ENCODE assay signal across 8 cellular contexts in genomic region chr12:53190108-53190729, GRCh38. TPM values are rescaled to one million over a fixed set of nuclear protein-coding genes. Genes with fewer than 3 reads are reported as not detected.
A peak's percentile ranks its signal among the peaks of the same experiment; 100 is the strongest.
DNase-seq lines count a peak whose midpoint lies in the region; ATAC-seq and TF ChIP-seq lines count a peak whose summit lies in the region.

No MANE protein-coding gene starts in this region.

- TF ChIP-seq CTCF in astrocyte of the spinal cord (IDR thresholded peaks at IDR 0.05; ENCODE audit: low read depth, low read length): peak; percentile 97

- in situ Hi-C loops in astrocyte of the spinal cord (cut with HindIII; ENCODE audit: low sequenced_read_pairs): no loop called here

- no peak for ATAC-seq in GM21717 (IDR thresholded peaks at IDR 0.05; ENCODE audit: unreplicated experiment)
- no peak for ATAC-seq in GM18520 (IDR thresholded peaks at IDR 0.05; ENCODE audit: unreplicated experiment)

- H3K4me3 ChIP-seq in H7 (ENCODE audit: insufficient read depth, low read depth, low read length) (no peak overlapping the region), astrocyte of the spinal cord (ENCODE audit: low read depth, low read length) (no peak overlapping the region)

- peaks cover 13% of the 10 kb centered on the region for H3K36me3 ChIP-seq in H7 (replicated peaks; ENCODE audit: control insufficient read depth, insufficient read depth, low read length)

- DNase-seq in DMS53 (lab: John Stamatoyannopoulos, UW): peak; percentile 78
- DNase-seq in H7: peak; percentile 94
- DNase-seq in SHP77 (lab: John Stamatoyannopoulos, UW): peak; percentile 45 to 69
- DNase-seq in astrocyte of the spinal cord (ENCODE audit: low read depth, low spot score): peak; percentile 67
- peak; percentile 71 for DNase-seq in iris pigment epithelial cell (ENCODE audit: low read depth)
- peak; percentile 45 to 46 for DNase-seq in stimulated activated CD4-positive, alpha-beta T cell treated with anti-CD3 and anti-CD28 coated beads, Interleukin-4, amount 100 ng/mL, for 4 hours

- peaks cover 19% of the 10 kb centered on the region for H3K27me3 ChIP-seq in H7 (ENCODE audit: control insufficient read depth, insufficient read depth, low read length)

RNA-seq across cellular contexts. Expression of gene CSAD, which starts 9.5 kb away (rescaled TPM):
- 3.0 and 3.4 TPM in 2 replicates for total RNA-seq in H7 (2014; rRNA removed; shearing (Covaris generic))

RNA-seq across cellular contexts. Expression of gene ZNF740, which starts 9.7 kb away (rescaled TPM):
- total RNA-seq in H7 (2014; rRNA removed; shearing (Covaris generic)): 8.7 and 9.1 TPM in 2 replicates

RNA-seq across cellular contexts. Expression of gene ITGB7, which starts 16.8 kb away (rescaled TPM):
- 0.30 and 0.52 TPM in 2 replicates for total RNA-seq in H7 (2014; rRNA removed; shearing (Covaris generic))

RNA-seq across cellular contexts. Expression of gene RARG, which starts 41.8 kb away (rescaled TPM):
- 50.1 and 58.1 TPM in 2 replicates for total RNA-seq in H7 (2014; rRNA removed; shearing (Covaris generic))
